Comparison of ENCODE assay signal across 8 cellular contexts in genomic region chr12:6873094-6874006, GRCh38. TPM values are rescaled to one million over a fixed set of nuclear protein-coding genes. Genes with fewer than 3 reads are reported as not detected.
DNase-seq lines count a peak whose midpoint lies in the region; ATAC-seq and TF ChIP-seq lines count a peak whose summit lies in the region.

Gene SPSB2, minus strand, starts transcription at chr12:6873303. Its CDS starts 402 bp downstream, at chr12:6872901.

- peak; percentile 61 for ATAC-seq in GM21786 (IDR thresholded peaks at IDR 0.05; ENCODE audit: unreplicated experiment)
- peak; percentile 84 for ATAC-seq in Panc1
- ATAC-seq in activated T-cell treated with anti-CD3 and anti-CD28 coated beads, Interleukin-2, amount 50 U/mL, for 4 hours = peak; percentile 81 to 83
- peak; percentile 90 for ATAC-seq in esophagus mucosa

- CTCF ChIA-PET in Panc1 (lab: Charles Lee) = interaction anchor here (0.6 to 1.4 kb wide), 4 partner anchors 18 to 120 kb away, joined by 3 to 6 read pairs (median 4); partner anchors contain the start of genes CDCA3, MLF2 and USP5

- no TSS peak for BruUV-seq in Panc1 (replicated peaks; lab: Mats Ljungman, UMichigan)

- in situ Hi-C loops in Panc1 (cut with HindIII; ENCODE audit: low pct_unique_long_range_greater_than_20kb, low sequenced_read_pairs) = no loop called here

- no peak for TF ChIP-seq CTCF in Panc1 (IDR thresholded peaks at IDR 0.05)

- H3K4me1 ChIP-seq in Panc1 (ENCODE audit: control insufficient read depth, insufficient read depth, low read length) (peaks cover 23% of the 10 kb centered on the region), muscle layer of colon (ENCODE audit: insufficient read depth, low read length) (peaks cover 28% of the 10 kb centered on the region)

- POLR2A ChIA-PET in Panc1 (lab: Charles Lee) = interaction anchor here (0.6 kb wide), 3 partner anchors 339 to 407 kb away, joined by 3 to 8 read pairs (median 7); partner anchors contain the start of gene GAPDH

- peak; percentile 99 for DNase-seq in DMS53 treated with DMSO at 0.1 percent for 48 hours (lab: John Stamatoyannopoulos, UW; ENCODE audit: unreplicated experiment)
- no peak for DNase-seq in Panc1 (ENCODE audit: low read depth, low spot score)
- DNase-seq in activated T-cell treated with anti-CD3 and anti-CD28 coated beads, Interleukin-2, amount 50 U/mL, for 4 hours = peak; percentile 99
- peak; percentile 97 to 98 for DNase-seq in stimulated activated CD8-positive, alpha-beta memory T cell treated with anti-CD3 and anti-CD28 coated beads, Interleukin-7, amount 100 ng/mL, for 1 hour (ENCODE audit: low read depth in 2 of 2)

- H3K4me3 Mint-ChIP-seq in activated T-cell treated with anti-CD3 and anti-CD28 coated beads, Interleukin-2, amount 50 U/mL, for 4 hours = peak within 1 kb of the TSS; percentile 92

- no peaks in the 10 kb centered on the region for H3K27me3 Mint-ChIP-seq in activated T-cell treated with anti-CD3 and anti-CD28 coated beads, Interleukin-2, amount 50 U/mL, for 4 hours (ENCODE audit: low read depth)

- H3K9me3 Mint-ChIP-seq in activated T-cell treated with anti-CD3 and anti-CD28 coated beads, Interleukin-2, amount 50 U/mL, for 4 hours = no peaks in the 10 kb centered on the region

- H3K27me3 ChIP-seq in Panc1 (ENCODE audit: control insufficient read depth, insufficient read depth, low read length) (no peaks in the 10 kb centered on the region), muscle layer of colon (ENCODE audit: control insufficient read depth in 1 of 2, insufficient read depth in 2 of 2, low read length in 2 of 2) (no peaks in the 10 kb centered on the region)

- H3K4me1 Mint-ChIP-seq in activated T-cell treated with anti-CD3 and anti-CD28 coated beads, Interleukin-2, amount 50 U/mL, for 4 hours (ENCODE audit: low read depth) = peaks cover 45% of the 10 kb centered on the region

- peaks cover 26% of the 10 kb centered on the region for H3K36me3 Mint-ChIP-seq in activated T-cell treated with anti-CD3 and anti-CD28 coated beads, Interleukin-2, amount 50 U/mL, for 4 hours (ENCODE audit: insufficient read depth)

- H3K9me3 ChIP-seq in KOPT-K1 (ENCODE audit: insufficient read depth, low read length, poor library complexity, severe bottlenecking) (no peaks in the 10 kb centered on the region), Panc1 (ENCODE audit: control insufficient read depth, insufficient read depth, low read depth, low read length) (no peaks in the 10 kb centered on the region), muscle layer of colon (ENCODE audit: low read length) (no peaks in the 10 kb centered on the region)

- H3K4me3 ChIP-seq in Panc1 (ENCODE audit: low read depth in 2 of 2, low read length in 2 of 2) (peak within 1 kb of the TSS; percentile 75 to 84), muscle layer of colon (ENCODE audit: low read depth in 1 of 2, low read length in 2 of 2) (peak within 1 kb of the TSS; percentile 92 to 98)

- peaks cover 55% of the 10 kb centered on the region for H3K36me3 ChIP-seq in KOPT-K1 (ENCODE audit: insufficient read depth, low read length)
- peaks cover 6% of the 10 kb centered on the region; the same call in 1 of the 2 replicates for H3K36me3 ChIP-seq in Panc1 (ENCODE audit: control insufficient read depth, insufficient read depth, low read length)
- peaks cover 24% of the 10 kb centered on the region for H3K36me3 ChIP-seq in muscle layer of colon (ENCODE audit: insufficient read depth, low read length)

- H3K9ac ChIP-seq in muscle layer of colon (ENCODE audit: low read length) = peak within 1 kb of the TSS; percentile 91

- intact Hi-C loops in Panc1 (cut with micrococcal nuclease; ENCODE audit: unreplicated experiment) = no loop called here

- H3K27ac ChIP-seq in KOPT-K1 (ENCODE audit: low read depth, low read length, poor library complexity, severe bottlenecking) (peak within 1 kb of the TSS; percentile 91), Panc1 (ENCODE audit: low read length) (peak within 1 kb of the TSS; percentile 89), muscle layer of colon (ENCODE audit: low read depth, low read length) (peak within 1 kb of the TSS; percentile 90)

RNA-seq across cellular contexts. Expression of gene SPSB2, which starts in this region (rescaled TPM):
- total RNA-seq in Panc1 (2021; ENCODE audit: unreplicated experiment) (11.6 TPM), esophagus mucosa (6.4 TPM)
- polyA plus RNA-seq in Panc1 (2012; ENCODE audit: insufficient read length) = 10.6 TPM
- 1 to 10 TPM; 5.6 to 8.5 (median 6.7) TPM for total RNA-seq in activated T-cell treated with anti-CD3 and anti-CD28 coated beads, Interleukin-2, amount 50 U/mL, for 4 hours
